Comparison of ENCODE assay signal across 1 cellular context in genomic region chr10:84317174-84317573, GRCh38.
TF ChIP-seq lines count a peak whose summit lies in the region.

No MANE protein-coding gene starts in this region.

TF ChIP-seq in GM12878, 131 proteins besides CTCF, POLR2A, EP300 and RAD21 (continued from another document):
- TF ChIP-seq, protein P1, sequence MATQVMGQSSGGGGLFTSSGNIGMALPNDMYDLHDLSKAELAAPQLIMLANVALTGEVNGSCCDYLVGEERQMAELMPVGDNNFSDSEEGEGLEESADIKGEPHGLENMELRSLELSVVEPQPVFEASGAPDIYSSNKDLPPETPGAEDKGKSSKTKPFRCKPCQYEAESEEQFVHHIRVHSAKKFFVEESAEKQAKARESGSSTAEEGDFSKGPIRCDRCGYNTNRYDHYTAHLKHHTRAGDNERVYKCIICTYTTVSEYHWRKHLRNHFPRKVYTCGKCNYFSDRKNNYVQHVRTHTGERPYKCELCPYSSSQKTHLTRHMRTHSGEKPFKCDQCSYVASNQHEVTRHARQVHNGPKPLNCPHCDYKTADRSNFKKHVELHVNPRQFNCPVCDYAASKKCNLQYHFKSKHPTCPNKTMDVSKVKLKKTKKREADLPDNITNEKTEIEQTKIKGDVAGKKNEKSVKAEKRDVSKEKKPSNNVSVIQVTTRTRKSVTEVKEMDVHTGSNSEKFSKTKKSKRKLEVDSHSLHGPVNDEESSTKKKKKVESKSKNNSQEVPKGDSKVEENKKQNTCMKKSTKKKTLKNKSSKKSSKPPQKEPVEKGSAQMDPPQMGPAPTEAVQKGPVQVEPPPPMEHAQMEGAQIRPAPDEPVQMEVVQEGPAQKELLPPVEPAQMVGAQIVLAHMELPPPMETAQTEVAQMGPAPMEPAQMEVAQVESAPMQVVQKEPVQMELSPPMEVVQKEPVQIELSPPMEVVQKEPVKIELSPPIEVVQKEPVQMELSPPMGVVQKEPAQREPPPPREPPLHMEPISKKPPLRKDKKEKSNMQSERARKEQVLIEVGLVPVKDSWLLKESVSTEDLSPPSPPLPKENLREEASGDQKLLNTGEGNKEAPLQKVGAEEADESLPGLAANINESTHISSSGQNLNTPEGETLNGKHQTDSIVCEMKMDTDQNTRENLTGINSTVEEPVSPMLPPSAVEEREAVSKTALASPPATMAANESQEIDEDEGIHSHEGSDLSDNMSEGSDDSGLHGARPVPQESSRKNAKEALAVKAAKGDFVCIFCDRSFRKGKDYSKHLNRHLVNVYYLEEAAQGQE (IDR thresholded peaks at IDR 0.05; ENCODE audit: low read depth, low read length): no peak
